Comparison of ENCODE assay signal across 14 cellular contexts in genomic region chr6:140480852-140481251, GRCh38.
DNase-seq lines count a peak whose midpoint lies in the region; ATAC-seq and TF ChIP-seq lines count a peak whose summit lies in the region.
"Had no signal": no experiment of that assay in that cellular context is flagged by ENCODE, and none has a peak within 500 bp of the region (broad histone marks: within the 10 kb centered on the region; RNA-seq: fewer than 3 reads in every experiment).

No MANE protein-coding gene starts in this region.

- CTCF ChIA-PET in AG04450 (lab: Charles Lee) (no interaction called here), WTC11 (lab: Charles Lee) (no interaction called here)

- H3K4me1 ChIP-seq in right cardiac atrium (ENCODE audit: control insufficient read depth, insufficient read depth, low read length) = no peaks in the 10 kb centered on the region

- peaks cover 13% of the 10 kb centered on the region for H3K4me1 Mint-ChIP-seq in WTC11
- no peaks in the 10 kb centered on the region for H3K4me1 Mint-ChIP-seq in naive thymus-derived CD8-positive, alpha-beta T cell

- DNase-seq in AG04450 (ENCODE audit: low read depth, low spot score) = peak; percentile 32
- DNase-seq in M059J (ENCODE audit: low read depth) = peak; percentile 27
- DNase-seq in WTC11 (ENCODE audit: low spot score) = no peak
- DNase-seq in right cardiac atrium = peak in 2 of 3 donors; percentile 35 to 51
- DNase-seq in posterior vena cava (ENCODE audit: low spot score) = no peak
- no peak for DNase-seq in activated CD4-positive, alpha-beta T cell treated with anti-CD3 and anti-CD28 coated beads, Interleukin-2, amount 50 U/mL, for 1 hour
- DNase-seq in naive thymus-derived CD8-positive, alpha-beta T cell = no peak
- DNase-seq: activated T-cell treated with anti-CD3 and anti-CD28 coated beads, Interleukin-2, amount 50 U/mL, for 1 hour; GDM1; NCI-H187 had no signal

- no peak for ATAC-seq in WTC11
- ATAC-seq in right cardiac atrium = peak; percentile 61 to 71
- no peak for ATAC-seq in GM19324 (IDR thresholded peaks at IDR 0.05; ENCODE audit: low FRiP score, unreplicated experiment)
- no peak for ATAC-seq in naive thymus-derived CD8-positive, alpha-beta T cell

- H3K4me3 Mint-ChIP-seq in WTC11 = no peak overlapping the region
- H3K4me3 Mint-ChIP-seq in naive thymus-derived CD8-positive, alpha-beta T cell = no peak overlapping the region

- peaks cover 2% of the 10 kb centered on the region; the same call in 1 of the 2 replicates for H3K9me3 ChIP-seq in AG04450 (ENCODE audit: control insufficient read depth, insufficient read depth, low read length)
- H3K9me3 ChIP-seq in right cardiac atrium (ENCODE audit: control insufficient read depth, low read length) = no peaks in the 10 kb centered on the region
- H3K9me3 ChIP-seq: esophagus muscularis mucosa had no signal

- no peaks in the 10 kb centered on the region for H3K27me3 Mint-ChIP-seq in WTC11 (ENCODE audit: low read depth)
- H3K27me3 Mint-ChIP-seq in naive thymus-derived CD8-positive, alpha-beta T cell = peaks cover 0 to 3% (median 0%) of the 10 kb centered on the region in 5 donors

- 26% methylated on average over 2 of the region's 2 CpGs for WGBS in right cardiac atrium

- H3K36me3 Mint-ChIP-seq in WTC11 = no peaks in the 10 kb centered on the region
- no peaks in the 10 kb centered on the region for H3K36me3 Mint-ChIP-seq in naive thymus-derived CD8-positive, alpha-beta T cell

- no peaks in the 10 kb centered on the region for H3K27me3 ChIP-seq in AG04450 (ENCODE audit: control insufficient read depth, insufficient read depth, low read length)
- H3K27me3 ChIP-seq in right cardiac atrium (ENCODE audit: control insufficient read depth, insufficient read depth) = no peaks in the 10 kb centered on the region
- H3K27me3 ChIP-seq: cardiac muscle cell, esophagus muscularis mucosa had no signal

- peak overlapping the region; percentile 17; the same call in 1 of the 2 replicates for H3K27ac Mint-ChIP-seq in WTC11
- no peak overlapping the region for H3K27ac Mint-ChIP-seq in naive thymus-derived CD8-positive, alpha-beta T cell

- H3K9me3 Mint-ChIP-seq in WTC11 = peaks cover 6% of the 10 kb centered on the region
- H3K9me3 Mint-ChIP-seq in naive thymus-derived CD8-positive, alpha-beta T cell = no peaks in the 10 kb centered on the region

- H3K4me3 ChIP-seq in AG04450 (ENCODE audit: low read depth, low read length) (no peak overlapping the region), right cardiac atrium (ENCODE audit: low read length) (no peak overlapping the region)
- H3K4me3 ChIP-seq: cardiac muscle cell, esophagus muscularis mucosa had no signal

- no peak overlapping the region for H3K27ac ChIP-seq in AG04450 (ENCODE audit: low read depth, low read length)
- H3K27ac ChIP-seq in right cardiac atrium (ENCODE audit: low read length) = no peak overlapping the region
- H3K27ac ChIP-seq: cardiac muscle cell, esophagus muscularis mucosa, VCaP had no signal

- intact Hi-C loops in right cardiac atrium (cut with DNase I) (no loop called here), posterior vena cava (cut with DNase I) (no loop called here)

- TF ChIP-seq CTCF in AG04450 (IDR thresholded peaks at IDR 0.05; ENCODE audit: low read depth, low read length) (no peak), WTC11 (IDR thresholded peaks at IDR 0.05) (no peak)

- POLR2A ChIA-PET in AG04450 (lab: Yijun Ruan, JAX) = no interaction called here
- POLR2A ChIA-PET in WTC11 (lab: Charles Lee) = no interaction called here
- POLR2A ChIA-PET in naive thymus-derived CD8-positive, alpha-beta T cell (lab: Charles Lee) = no interaction called here

TF ChIP-seq in WTC11, 78 proteins besides CTCF, POLR2A, EP300 and RAD21 (continues in another document):
- TF ChIP-seq PRDM15 (CRISPR knock-in tag; IDR thresholded peaks at IDR 0.05) = no peak
- TF ChIP-seq CREM (CRISPR knock-in tag; IDR thresholded peaks at IDR 0.05) = no peak
- TF ChIP-seq RORB (CRISPR knock-in tag; IDR thresholded peaks at IDR 0.05) = no peak
- TF ChIP-seq GRHL2 (CRISPR knock-in tag; IDR thresholded peaks at IDR 0.05; ENCODE audit: insufficient replicate concordance, severe bottlenecking) = no peak
- TF ChIP-seq ZNF396 (CRISPR knock-in tag; IDR thresholded peaks at IDR 0.05; ENCODE audit: borderline replicate concordance) = no peak
- TF ChIP-seq IRF1 (CRISPR knock-in tag; IDR thresholded peaks at IDR 0.05) = no peak
- TF ChIP-seq SP1 (CRISPR knock-in tag; conservative IDR thresholded peaks at IDR 0.05) = no peak
- TF ChIP-seq NR3C1 (CRISPR knock-in tag; conservative IDR thresholded peaks at IDR 0.05; ENCODE audit: low read depth) = no peak
- TF ChIP-seq FOXK1 (CRISPR knock-in tag; IDR thresholded peaks at IDR 0.05) = no peak
- no peak for TF ChIP-seq TEAD4 (CRISPR knock-in tag; IDR thresholded peaks at IDR 0.05)
- TF ChIP-seq ZMAT4 (CRISPR knock-in tag; IDR thresholded peaks at IDR 0.05) = no peak
- no peak for TF ChIP-seq AR (CRISPR knock-in tag; IDR thresholded peaks at IDR 0.05)

Comparison
In these comparisons a context has a peak if more than half of its experiments do, and no peak if none do; other contexts are left out.
1. DNase-seq: peak in AG04450 (single experiment), M059J (single experiment) and right cardiac atrium (2 of 3); none in WTC11 (single experiment), posterior vena cava (single experiment), activated CD4-positive, alpha-beta T cell treated with anti-CD3 and anti-CD28 coated beads, Interleukin-2, amount 50 U/mL, for 1 hour (single experiment) and naive thymus-derived CD8-positive, alpha-beta T cell (0 of 10).
2. ATAC-seq: peak in right cardiac atrium (2 of 2); none in WTC11 (single experiment), GM19324 (single experiment) and naive thymus-derived CD8-positive, alpha-beta T cell (0 of 2).